22 cellular contexts compared by ENCODE assay signal in genomic region chr5:126363658-126364057, GRCh38. TPM values are rescaled to one million over a fixed set of nuclear protein-coding genes. Genes with fewer than 3 reads are reported as not detected.
A peak's percentile ranks its signal among the peaks of the same experiment; 100 is the strongest.
DNase-seq lines count a peak whose midpoint lies in the region; ATAC-seq and TF ChIP-seq lines count a peak whose summit lies in the region.
"Had no signal": no experiment of that assay in that cellular context is flagged by ENCODE, and none has a peak within 500 bp of the region (broad histone marks: within the 10 kb centered on the region; RNA-seq: fewer than 3 reads in every experiment).

No MANE protein-coding gene starts in this region.

- H3K4me3 Mint-ChIP-seq in natural killer cell treated with Interleukin-12 subunit alpha and Interleukin-12 subunit beta and Interleukin-15 and Interleukin-18, amount 100 ng/mL, for 72 hours, result peak overlapping the region; percentile 21
- no peak overlapping the region for H3K4me3 Mint-ChIP-seq in natural killer cell
- no peak overlapping the region for H3K4me3 Mint-ChIP-seq in Caco-2 (ENCODE audit: unreplicated experiment)
- H3K4me3 Mint-ChIP-seq: activated naive CD8-positive, alpha-beta T cell; endodermal cell; stimulated activated naive B cell treated with anti-CD40 and anti-IgM and Interleukin-4, amounts not matched to agents 10 μg/mL and 1 μg/mL and 100 μg/mL, for 72 hours; T-helper 2 cell treated with Interferon-gamma antibody and Interleukin-4, amounts not matched to agents 5 μg/mL and 100 μg/mL, for 36 hours had no signal

- no peaks in the 10 kb centered on the region for H3K9me3 Mint-ChIP-seq in natural killer cell treated with Interleukin-12 subunit alpha and Interleukin-12 subunit beta and Interleukin-15 and Interleukin-18, amount 100 ng/mL, for 72 hours
- H3K9me3 Mint-ChIP-seq in natural killer cell (no peaks in the 10 kb centered on the region), Caco-2 (ENCODE audit: unreplicated experiment) (peaks cover 10% of the 10 kb centered on the region)
- H3K9me3 Mint-ChIP-seq: endodermal cell; stimulated activated naive B cell treated with anti-CD40 and anti-IgM and Interleukin-4, amounts not matched to agents 10 μg/mL and 1 μg/mL and 100 μg/mL, for 72 hours; T-helper 2 cell treated with Interferon-gamma antibody and Interleukin-4, amounts not matched to agents 5 μg/mL and 100 μg/mL, for 36 hours had no signal

- CTCF ChIA-PET in Caco-2 (lab: Charles Lee), result no interaction called here

- H3K36me3 Mint-ChIP-seq in natural killer cell treated with Interleukin-12 subunit alpha and Interleukin-12 subunit beta and Interleukin-15 and Interleukin-18, amount 100 ng/mL, for 72 hours, result no peaks in the 10 kb centered on the region
- H3K36me3 Mint-ChIP-seq in natural killer cell, result no peaks in the 10 kb centered on the region
- H3K36me3 Mint-ChIP-seq in Caco-2 (ENCODE audit: insufficient read depth, unreplicated experiment), result no peaks in the 10 kb centered on the region
- H3K36me3 Mint-ChIP-seq: activated naive CD8-positive, alpha-beta T cell; stimulated activated naive B cell treated with anti-CD40 and anti-IgM and Interleukin-4, amounts not matched to agents 10 μg/mL and 1 μg/mL and 100 μg/mL, for 72 hours had no signal

- H3K9me3 ChIP-seq in gastroesophageal sphincter (no peaks in the 10 kb centered on the region), Caco-2 (0 out of 2 replicates have a peak, but pooled peaks cover 3% of the 10 kb centered on the region)
- H3K9me3 ChIP-seq: upper lobe of left lung had no signal

- peaks cover 2 to 20% of the 10 kb centered on the region in 2 donors for H3K27me3 Mint-ChIP-seq in natural killer cell treated with Interleukin-12 subunit alpha and Interleukin-12 subunit beta and Interleukin-15 and Interleukin-18, amount 100 ng/mL, for 72 hours
- peaks cover 2 to 26% of the 10 kb centered on the region in 2 donors for H3K27me3 Mint-ChIP-seq in natural killer cell (ENCODE audit: low read depth in 2 of 2)
- no peaks in the 10 kb centered on the region for H3K27me3 Mint-ChIP-seq in Caco-2 (ENCODE audit: insufficient read depth, unreplicated experiment)
- H3K27me3 Mint-ChIP-seq: activated naive CD8-positive, alpha-beta T cell had no signal

- intact Hi-C loops in natural killer cell (cut with micrococcal nuclease), result no loop called here
- intact Hi-C loops in Caco-2 (cut with micrococcal nuclease; ENCODE audit: unreplicated experiment), result no loop called here

- POLR2A ChIA-PET in Caco-2 (lab: Charles Lee), result no interaction called here

- no peak for DNase-seq in natural killer cell treated with Interleukin-12 subunit alpha and Interleukin-12 subunit beta and Interleukin-15 and Interleukin-18, amount 100 ng/mL, for 72 hours (ENCODE audit: low spot score)
- no peak for DNase-seq in natural killer cell
- DNase-seq in SKM-1 treated with dmso at 0.1 percent for 144 hours (lab: John Stamatoyannopoulos, UW; ENCODE audit: unreplicated experiment), result peak; percentile 44
- DNase-seq in Caco-2, result no peak
- DNase-seq in activated CD8-positive, alpha-beta memory T cell treated with anti-CD3 and anti-CD28 coated beads, Interleukin-2, amount 50 U/mL, for 4 hours, result no peak
- DNase-seq in superior temporal gyrus (ENCODE audit: extremely low spot score), result no peak
- DNase-seq: activated CD8-positive, alpha-beta memory T cell treated with anti-CD3 and anti-CD28 coated beads, Interleukin-2, amount 50 U/mL, for 48 hours; central memory CD4-positive, alpha-beta T cell; DMS79; endodermal cell; glutamatergic neuron; H7; MM.1S; NCI-H82; SHP77; stimulated activated naive B cell treated with anti-CD40 and anti-IgM and Interleukin-4, amounts not matched to agents 10 μg/mL and 1 μg/mL and 100 μg/mL, for 72 hours; upper lobe of left lung had no signal

- 68 to 89% methylated on average over 1 of the region's 1 CpG for WGBS in gastroesophageal sphincter (ENCODE audit: low coverage in 1 of 2), 2 donors

- no peak for TF ChIP-seq CTCF in natural killer cell (IDR thresholded peaks at IDR 0.05)
- no peak for TF ChIP-seq CTCF in gastroesophageal sphincter (IDR thresholded peaks at IDR 0.05)
- no peak for TF ChIP-seq CTCF in Caco-2 (IDR thresholded peaks at IDR 0.05; ENCODE audit: insufficient read depth in 1 of 2, low read depth in 1 of 2, low read length in 1 of 2, severe bottlenecking in 1 of 2, unreplicated experiment in 1 of 2)

- H3K4me1 ChIP-seq in gastroesophageal sphincter (no peaks in the 10 kb centered on the region), Caco-2 (peaks cover 23% of the 10 kb centered on the region)

- BruUV-seq in Caco-2 (replicated peaks; lab: Mats Ljungman, UMichigan), result no TSS peak

- no peak for TF ChIP-seq POLR2A in gastroesophageal sphincter (IDR thresholded peaks at IDR 0.05)

- peak; percentile 72 to 75 for ATAC-seq in natural killer cell treated with Interleukin-12 subunit alpha and Interleukin-12 subunit beta and Interleukin-15 and Interleukin-18, amount 100 ng/mL, for 72 hours
- no peak for ATAC-seq in natural killer cell
- peak; percentile 39 for ATAC-seq in gastroesophageal sphincter
- ATAC-seq in GM21576 (IDR thresholded peaks at IDR 0.05; ENCODE audit: unreplicated experiment), result no peak
- ATAC-seq: stimulated activated naive B cell treated with anti-CD40 and anti-IgM and Interleukin-4, amounts not matched to agents 10 μg/mL and 1 μg/mL and 100 μg/mL, for 72 hours had no signal

- peaks cover 22 to 25% of the 10 kb centered on the region in 2 donors for H3K4me1 Mint-ChIP-seq in natural killer cell treated with Interleukin-12 subunit alpha and Interleukin-12 subunit beta and Interleukin-15 and Interleukin-18, amount 100 ng/mL, for 72 hours (ENCODE audit: low read depth in 2 of 2)
- H3K4me1 Mint-ChIP-seq in natural killer cell (peaks cover 15 to 21% of the 10 kb centered on the region in 2 donors), Caco-2 (ENCODE audit: low read depth, unreplicated experiment) (peaks cover 1% of the 10 kb centered on the region)

- no peak overlapping the region for H3K27ac ChIP-seq in gastroesophageal sphincter
- H3K27ac ChIP-seq: C4-2B, upper lobe of left lung had no signal

- no peak overlapping the region for H3K27ac Mint-ChIP-seq in natural killer cell treated with Interleukin-12 subunit alpha and Interleukin-12 subunit beta and Interleukin-15 and Interleukin-18, amount 100 ng/mL, for 72 hours
- H3K27ac Mint-ChIP-seq in natural killer cell, result no peak overlapping the region
- H3K27ac Mint-ChIP-seq in Caco-2 (ENCODE audit: unreplicated experiment), result no peak overlapping the region
- H3K27ac Mint-ChIP-seq: activated naive CD8-positive, alpha-beta T cell; endodermal cell; stimulated activated naive B cell treated with anti-CD40 and anti-IgM and Interleukin-4, amounts not matched to agents 10 μg/mL and 1 μg/mL and 100 μg/mL, for 72 hours; T-helper 2 cell treated with Interferon-gamma antibody and Interleukin-4, amounts not matched to agents 5 μg/mL and 100 μg/mL, for 36 hours had no signal

- no peaks in the 10 kb centered on the region for H3K36me3 ChIP-seq in gastroesophageal sphincter
- H3K36me3 ChIP-seq in Caco-2 (ENCODE audit: control insufficient read depth, insufficient read depth, low read length), result no peaks in the 10 kb centered on the region
- H3K36me3 ChIP-seq: upper lobe of left lung had no signal

- no peak for TF ChIP-seq EP300 in gastroesophageal sphincter (IDR thresholded peaks at IDR 0.05)

- H3K27me3 ChIP-seq in gastroesophageal sphincter (no peaks in the 10 kb centered on the region), Caco-2 (replicated peaks; ENCODE audit: control insufficient read depth, insufficient read depth, low read length) (no peaks in the 10 kb centered on the region)
- H3K27me3 ChIP-seq: upper lobe of left lung had no signal

- H3K4me3 ChIP-seq in gastroesophageal sphincter, result no peak overlapping the region
- H3K4me3 ChIP-seq in Caco-2 (ENCODE audit: low read depth, low read length), result no peak overlapping the region
- H3K4me3 ChIP-seq: upper lobe of left lung had no signal

RNA-seq across cellular contexts. Expression of gene GRAMD2B, which starts 59.6 kb away (rescaled TPM):
- 10 to 100 TPM in 1 of 2 donors, 1 to 10 TPM in 1; 8.2 to 10.6 TPM for total RNA-seq in natural killer cell treated with Interleukin-12 subunit alpha and Interleukin-12 subunit beta and Interleukin-15 and Interleukin-18, amount 100 ng/mL, for 72 hours
- total RNA-seq in natural killer cell (10 to 100 TPM in 1 of 3 donors, 1 to 10 TPM in 2; 9.2 to 15.4 (median 10.0) TPM), gastroesophageal sphincter (10 to 100 TPM; 47.7 to 66.0 (median 53.2) TPM), Caco-2 (2022) (3.0 TPM in 2 replicates)

Comparison
In these comparisons a context has a peak if more than half of its experiments do, and no peak if none do; other contexts are left out.
1. ATAC-seq: peak in natural killer cell treated with Interleukin-12 subunit alpha and Interleukin-12 subunit beta and Interleukin-15 and Interleukin-18, amount 100 ng/mL, for 72 hours (2 of 2) and gastroesophageal sphincter (single experiment); none in natural killer cell (0 of 3) and GM21576 (single experiment).